Comparison of ENCODE assay signal across 21 cellular contexts in the genomic region with DNA sequence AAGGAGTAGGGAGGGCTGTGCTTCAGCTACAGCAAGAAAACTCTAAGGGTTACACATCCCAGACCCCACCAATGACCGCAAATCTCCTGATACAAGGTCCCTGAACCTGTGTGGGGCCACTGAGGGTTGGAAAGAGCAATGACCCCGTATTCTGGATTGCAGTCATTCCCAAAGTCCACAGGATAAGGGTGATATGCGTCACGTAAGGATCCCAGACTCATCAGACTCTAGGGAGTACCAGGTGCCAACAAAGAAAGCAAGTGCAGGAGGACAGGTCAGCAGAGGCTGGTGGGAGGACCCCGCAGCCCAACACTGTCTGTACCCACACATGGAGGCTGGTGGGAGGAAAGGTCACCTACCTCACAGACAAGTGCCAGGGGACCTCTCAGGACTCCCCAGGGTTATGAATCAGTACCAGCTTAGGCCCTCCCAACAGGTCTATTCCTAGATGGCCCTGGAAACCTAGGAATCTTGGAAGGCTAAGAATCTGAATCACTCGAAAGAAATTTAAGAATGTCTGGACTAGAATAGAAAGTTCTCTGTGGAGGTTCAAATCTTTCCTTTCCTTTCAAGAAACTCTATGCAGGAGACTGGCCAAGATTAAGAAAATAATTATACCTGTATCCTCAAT.
"Had no signal": no experiment of that assay in that cellular context is flagged by ENCODE, and none has a peak within 500 bp of the region (broad histone marks: within the 10 kb centered on the region; RNA-seq: fewer than 3 reads in every experiment).

No MANE protein-coding gene starts in this region.

- H3K27ac Mint-ChIP-seq: activated CD8-positive, alpha-beta T cell treated with anti-CD3 and anti-CD28 coated beads for 36 hours; activated naive CD8-positive, alpha-beta T cell treated with anti-CD3 and anti-CD28 coated beads for 36 hours; activated T-cell treated with anti-CD3 and anti-CD28 coated beads, Interleukin-2, amount 50 U/mL, for 72 hours; endodermal cell; natural killer cell treated with Interleukin-12 subunit alpha and Interleukin-12 subunit beta and Interleukin-15 and Interleukin-18, amount 100 ng/mL, for 72 hours had no signal

- H3K27me3 Mint-ChIP-seq: activated CD8-positive, alpha-beta T cell treated with anti-CD3 and anti-CD28 coated beads for 36 hours; activated naive CD8-positive, alpha-beta T cell treated with anti-CD3 and anti-CD28 coated beads for 36 hours; natural killer cell treated with Interleukin-12 subunit alpha and Interleukin-12 subunit beta and Interleukin-15 and Interleukin-18, amount 100 ng/mL, for 72 hours had no signal

- H3K9me3 ChIP-seq: gastrocnemius medialis, heart right ventricle, left lung, right atrium auricular region, suprapubic skin, upper lobe of left lung had no signal

- ATAC-seq: activated CD8-positive, alpha-beta T cell treated with anti-CD3 and anti-CD28 coated beads for 36 hours; activated T-cell treated with anti-CD3 and anti-CD28 coated beads, Interleukin-2, amount 50 U/mL, for 72 hours; gastrocnemius medialis; heart right ventricle; left lung; natural killer cell treated with Interleukin-12 subunit alpha and Interleukin-12 subunit beta and Interleukin-15 and Interleukin-18, amount 100 ng/mL, for 72 hours; stimulated activated naive CD8-positive, alpha-beta T cell treated with anti-CD3 and anti-CD28 coated beads, Interleukin-15, Interleukin-2, amounts not matched to agents 100 U/mL and 50 U/mL, for 24 hours had no signal

- H3K9me3 Mint-ChIP-seq: activated CD8-positive, alpha-beta T cell treated with anti-CD3 and anti-CD28 coated beads for 36 hours; activated naive CD8-positive, alpha-beta T cell treated with anti-CD3 and anti-CD28 coated beads for 36 hours; activated T-cell treated with anti-CD3 and anti-CD28 coated beads, Interleukin-2, amount 50 U/mL, for 72 hours; endodermal cell; natural killer cell treated with Interleukin-12 subunit alpha and Interleukin-12 subunit beta and Interleukin-15 and Interleukin-18, amount 100 ng/mL, for 72 hours had no signal

- FAIRE-seq: bronchial epithelial cell, islet of Langerhans had no signal

- DNase-seq: activated CD4-positive, alpha-beta T cell treated with anti-CD3 and anti-CD28 coated beads for 48 hours; activated CD8-positive, alpha-beta memory T cell treated with anti-CD3 and anti-CD28 coated beads, Interleukin-2, amount 50 U/mL, for 4 hours; activated CD8-positive, alpha-beta T cell treated with anti-CD3 and anti-CD28 coated beads for 36 hours; activated gamma-delta T cell treated with Interleukin-2 at 50 U/mL for 16 hours; activated naive CD8-positive, alpha-beta T cell treated with anti-CD3 and anti-CD28 coated beads for 36 hours; activated T-cell treated with anti-CD3 and anti-CD28 coated beads, Interleukin-2, amount 50 U/mL, for 72 hours; endodermal cell; gastrocnemius medialis; heart right ventricle; left lung; nucleus accumbens; stimulated activated CD4-positive, alpha-beta T cell treated with anti-CD3 and anti-CD28 coated beads, Interleukin-4, amount 100 ng/mL, for 4 hours; stimulated activated CD8-positive, alpha-beta memory T cell treated with anti-CD3 and anti-CD28 coated beads, Interleukin-4, amount 100 ng/mL, for 48 hours; stimulated activated naive CD8-positive, alpha-beta T cell treated with anti-CD3 and anti-CD28 coated beads, Interleukin-15, Interleukin-2, amounts not matched to agents 100 U/mL and 50 U/mL, for 24 hours; upper lobe of left lung had no signal

- H3K27ac ChIP-seq: gastrocnemius medialis, heart right ventricle, left lung, right atrium auricular region, suprapubic skin, upper lobe of left lung had no signal

- H3K4me2 ChIP-seq: smooth muscle cell had no signal

- H3K27me3 ChIP-seq: gastrocnemius medialis, heart right ventricle, left lung, right atrium auricular region, suprapubic skin, upper lobe of left lung had no signal

- H3K4me3 Mint-ChIP-seq: activated CD8-positive, alpha-beta T cell treated with anti-CD3 and anti-CD28 coated beads for 36 hours; activated naive CD8-positive, alpha-beta T cell treated with anti-CD3 and anti-CD28 coated beads for 36 hours; activated T-cell treated with anti-CD3 and anti-CD28 coated beads, Interleukin-2, amount 50 U/mL, for 72 hours; endodermal cell; natural killer cell treated with Interleukin-12 subunit alpha and Interleukin-12 subunit beta and Interleukin-15 and Interleukin-18, amount 100 ng/mL, for 72 hours had no signal

- H3K4me3 ChIP-seq: gastrocnemius medialis, heart right ventricle, left lung, right atrium auricular region, smooth muscle cell, suprapubic skin, upper lobe of left lung had no signal

- H3K4me1 ChIP-seq: gastrocnemius medialis, left lung, right atrium auricular region, upper lobe of left lung had no signal
